Comparison of ENCODE assay signal across 6 cellular contexts in genomic region chr15:73488698-73489097, GRCh38. TPM values are rescaled to one million over a fixed set of nuclear protein-coding genes. Genes with fewer than 3 reads are reported as not detected.
"Had no signal": no experiment of that assay in that cellular context is flagged by ENCODE, and none has a peak within 500 bp of the region (broad histone marks: within the 10 kb centered on the region; RNA-seq: fewer than 3 reads in every experiment).

No MANE protein-coding gene starts in this region.

- DNase-seq: GDM1 had no signal

- FAIRE-seq: G401.6, GM12892, GM18507, GM19239 had no signal

RNA-seq across cellular contexts. Expression of gene REC114, which starts 45.7 kb away (rescaled TPM):
- total RNA-seq: G401 had no signal
